In genomic region chr1:223209293-223209898, GRCh38 we compare ENCODE assay signal across 1 cellular context.
TF ChIP-seq lines count a peak whose summit lies in the region.

No MANE protein-coding gene starts in this region.

TF ChIP-seq in GM23338, 12 proteins besides CTCF, POLR2A, EP300 and RAD21 (continued from another document):
- TF ChIP-seq REST (IDR thresholded peaks at IDR 0.05; ENCODE audit: unreplicated experiment) = no peak
- no peak for TF ChIP-seq CREB1 (CRISPR knock-in tag; IDR thresholded peaks at IDR 0.05; ENCODE audit: low read depth)
- no peak for TF ChIP-seq JUNB (IDR thresholded peaks at IDR 0.05; ENCODE audit: unreplicated experiment)
